In the genomic region with DNA sequence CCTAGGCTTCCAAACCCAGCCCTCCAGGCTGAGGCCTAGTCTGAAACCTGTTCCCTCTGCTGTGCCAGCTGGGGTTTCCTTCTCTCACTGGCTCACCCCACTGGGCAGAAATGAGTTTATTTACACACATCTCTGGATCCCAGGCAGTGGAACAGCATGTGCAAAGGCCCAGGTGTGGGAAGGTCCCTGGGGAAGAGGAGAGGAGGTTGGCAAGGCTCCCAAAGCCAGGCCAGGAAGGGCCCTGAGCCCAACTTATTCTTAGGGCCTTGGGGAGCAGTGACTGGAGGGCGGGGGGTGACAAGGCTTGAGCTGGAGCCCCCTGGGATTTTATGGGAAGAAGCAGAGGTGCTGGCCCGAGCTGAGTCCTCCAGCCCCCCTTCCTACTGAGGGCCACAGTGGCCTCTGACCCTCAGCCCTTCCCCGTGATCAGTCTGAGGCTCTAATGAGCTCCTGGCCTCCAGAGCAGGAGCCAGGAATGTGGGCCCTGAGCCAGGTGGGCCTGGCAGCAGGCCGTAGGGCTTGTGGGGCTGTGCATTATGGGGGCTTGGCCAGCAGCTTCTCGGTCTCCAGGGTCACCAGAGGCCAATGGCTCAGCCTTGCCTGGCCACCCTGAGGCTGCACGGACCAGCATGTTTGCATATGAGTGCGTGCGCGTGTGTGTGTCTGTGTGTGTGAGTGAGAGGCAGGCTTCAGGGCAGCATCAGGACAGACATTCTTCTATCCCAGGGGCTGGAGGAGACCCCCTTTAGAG, we compare ENCODE assay signal across 15 cellular contexts. TPM values are rescaled to one million over a fixed set of nuclear protein-coding genes. Genes with fewer than 3 reads are reported as not detected.
DNase-seq lines count a peak whose midpoint lies in the region; ATAC-seq and TF ChIP-seq lines count a peak whose summit lies in the region.
"Had no signal": no experiment of that assay in that cellular context is flagged by ENCODE, and none has a peak within 500 bp of the region (broad histone marks: within the 10 kb centered on the region; RNA-seq: fewer than 3 reads in every experiment).

No MANE protein-coding gene starts in this region.

- H3K4me1 ChIP-seq in left ventricle myocardium inferior (peaks cover 47% of the 10 kb centered on the region), gastrocnemius medialis (peaks cover 9 to 17% of the 10 kb centered on the region in 2 donors), endodermal cell (ENCODE audit: control insufficient read depth, insufficient read depth, low read length) (no peaks in the 10 kb centered on the region)

- DNase-seq in HFFc6 = peak; percentile 42
- peak; percentile 31 for DNase-seq in astrocyte of the cerebellum (ENCODE audit: low read depth)
- DNase-seq in left ventricle myocardium inferior = peak; percentile 78
- DNase-seq in gastrocnemius medialis = peak in 1 of 2 donors; percentile 39
- no peak for DNase-seq in NCI-H1105 (lab: John Stamatoyannopoulos, UW)
- DNase-seq in endodermal cell = no peak
- DNase-seq: activated CD8-positive, alpha-beta memory T cell treated with anti-CD3 and anti-CD28 coated beads for 24 hours; activated naive CD4-positive, alpha-beta T cell treated with anti-CD3 and anti-CD28 coated beads, Interleukin-2, amount 50 U/mL, for 16 hours; Kasumi-1; stimulated activated CD4-positive, alpha-beta T cell treated with anti-CD3 and anti-CD28 coated beads, Interleukin-4, amount 100 ng/mL, for 4 hours had no signal

- in situ Hi-C loops in astrocyte of the cerebellum (cut with HindIII; ENCODE audit: low sequenced_read_pairs) = no loop called here
- in situ Hi-C loops in gastrocnemius medialis (cut with MboI; ENCODE audit: low sequenced_read_pairs in 4 of 4) = no loop called here

- intact Hi-C loops in left ventricle myocardium inferior (cut with micrococcal nuclease) = no loop called here
- intact Hi-C loops in gastrocnemius medialis (cut with DNase I; ENCODE audit: low total_unique reads) = no loop called here

- H3K36me3 Mint-ChIP-seq in HFFc6 (ENCODE audit: low read depth) (no peaks in the 10 kb centered on the region), endodermal cell (ENCODE audit: low read depth) (no peaks in the 10 kb centered on the region)

- H3K4me1 Mint-ChIP-seq in HFFc6 (ENCODE audit: low read depth) = peaks cover 37% of the 10 kb centered on the region
- peaks cover 9% of the 10 kb centered on the region for H3K4me1 Mint-ChIP-seq in endodermal cell

- TF ChIP-seq CTCF in HFFc6 (IDR thresholded peaks at IDR 0.05) (no peak), astrocyte of the cerebellum (IDR thresholded peaks at IDR 0.05; ENCODE audit: low read depth, low read length, missing control alignments) (no peak), left ventricle myocardium inferior (IDR thresholded peaks at IDR 0.05; ENCODE audit: borderline replicate concordance) (no peak), gastrocnemius medialis (IDR thresholded peaks at IDR 0.05 in 4 of 5, conservative IDR thresholded peaks at IDR 0.05 in 1 of 5) (no peak), endodermal cell (conservative IDR thresholded peaks at IDR 0.05) (no peak)

- H3K9ac ChIP-seq in endodermal cell (ENCODE audit: extremely low read depth, low read length, poor library complexity, severe bottlenecking) = no peak overlapping the region

- no peak overlapping the region for H3K4me3 ChIP-seq in astrocyte of the cerebellum (ENCODE audit: low read depth, low read length)
- H3K4me3 ChIP-seq in left ventricle myocardium inferior = no peak overlapping the region
- no peak overlapping the region for H3K4me3 ChIP-seq in gastrocnemius medialis
- no peak overlapping the region for H3K4me3 ChIP-seq in endodermal cell (ENCODE audit: low read length)
- H3K4me3 ChIP-seq: GM12878 had no signal

- TF ChIP-seq POLR2A in gastrocnemius medialis (IDR thresholded peaks at IDR 0.05) = no peak

- H3K36me3 ChIP-seq in left ventricle myocardium inferior = no peaks in the 10 kb centered on the region
- no peaks in the 10 kb centered on the region for H3K36me3 ChIP-seq in gastrocnemius medialis
- H3K36me3 ChIP-seq in endodermal cell (ENCODE audit: control insufficient read depth, insufficient read depth, low read length) = no peaks in the 10 kb centered on the region

- H3K9me3 Mint-ChIP-seq in HFFc6 (no peaks in the 10 kb centered on the region), endodermal cell (no peaks in the 10 kb centered on the region)

- WGBS in endodermal cell (ENCODE audit: insufficient coverage in 1 of 2, insufficient read length in 1 of 2), 2 experiments = 83 to 91% methylated on average over 1 to 8 of the region's 9 CpGs

- ATAC-seq in gastrocnemius medialis = peak; percentile 24 to 41
- no peak for ATAC-seq in GM21825 (IDR thresholded peaks at IDR 0.05; ENCODE audit: unreplicated experiment)
- ATAC-seq in HG02678 (IDR thresholded peaks at IDR 0.05; ENCODE audit: unreplicated experiment) = no peak
- ATAC-seq: GM12878, HCT116 had no signal

- H3K27me3 Mint-ChIP-seq in HFFc6 (ENCODE audit: insufficient read depth) = peaks cover 5% of the 10 kb centered on the region
- H3K27me3 Mint-ChIP-seq in endodermal cell (ENCODE audit: insufficient read depth) = peaks cover 6% of the 10 kb centered on the region

- H3K27ac Mint-ChIP-seq in HFFc6 (no peak overlapping the region), endodermal cell (no peak overlapping the region)

- no peak overlapping the region for H3K4me3 Mint-ChIP-seq in HFFc6
- no peak overlapping the region for H3K4me3 Mint-ChIP-seq in endodermal cell

- no peaks in the 10 kb centered on the region for H3K9me3 ChIP-seq in left ventricle myocardium inferior (replicated peaks)
- no peaks in the 10 kb centered on the region for H3K9me3 ChIP-seq in gastrocnemius medialis
- no peaks in the 10 kb centered on the region for H3K9me3 ChIP-seq in endodermal cell (ENCODE audit: control insufficient read depth, low read length)

- peaks cover 10% of the 10 kb centered on the region for H3K27me3 ChIP-seq in left ventricle myocardium inferior (ENCODE audit: low read depth)
- H3K27me3 ChIP-seq in gastrocnemius medialis = no peaks in the 10 kb centered on the region
- no peaks in the 10 kb centered on the region for H3K27me3 ChIP-seq in endodermal cell (ENCODE audit: control insufficient read depth, insufficient read depth, low read length, poor library complexity, severe bottlenecking)

- H3K27ac ChIP-seq in left ventricle myocardium inferior (replicated peaks) = peak overlapping the region; percentile 61
- peak overlapping the region in 3 of 4 donors; percentile 7 to 43 (median 28) for H3K27ac ChIP-seq in gastrocnemius medialis
- no peak overlapping the region for H3K27ac ChIP-seq in endodermal cell (ENCODE audit: low read depth, low read length)

RNA-seq across cellular contexts. Expression of a gene that starts 2.9 kb away (rescaled TPM):
- under 1 TPM in 2 of 6 experiments, not detected in 4; 0.05 to 0.09 TPM for total RNA-seq in HFFc6 (2021; fragmentation: NEBNext Ultra II Directional; extraction: Animal tissue kit (Norgen Biotek cat#: 25700))
- total RNA-seq in left ventricle myocardium inferior (3.2 TPM), gastrocnemius medialis (1 to 10 TPM; 1.6 to 3.5 (median 2.1) TPM), endodermal cell (1 to 10 TPM; 2.4 to 2.7 TPM)
- 2.1 TPM for polyA plus RNA-seq in endodermal cell (2013, experiment 1 of 2)
- 1.7 TPM for polyA plus RNA-seq in endodermal cell (2013, experiment 2 of 2)

RNA-seq across cellular contexts. Expression of a gene that starts 28.3 kb away (rescaled TPM):
- under 1 TPM in 1 of 6 experiments, not detected in 5; 0.77 TPM for total RNA-seq in HFFc6 (2021; fragmentation: NEBNext Ultra II Directional; extraction: Animal tissue kit (Norgen Biotek cat#: 25700))
- total RNA-seq in left ventricle myocardium inferior (not detected), gastrocnemius medialis (not detected), endodermal cell (1 to 10 TPM; 1.6 to 1.7 TPM)
- polyA plus RNA-seq in endodermal cell (2013, experiment 1 of 2) = not detected
- polyA plus RNA-seq in endodermal cell (2013, experiment 2 of 2) = not detected
- total RNA-seq: GM12878, mesenteric fat pad had no signal
- polyA plus RNA-seq: GM12878 had no signal

Comparison
In these comparisons a context has a peak if more than half of its experiments do, and no peak if none do; other contexts are left out.
1. DNase-seq: peak in HFFc6 (single experiment), astrocyte of the cerebellum (single experiment) and left ventricle myocardium inferior (single experiment); none in NCI-H1105 (single experiment) and endodermal cell (single experiment).
2. ATAC-seq: peak in gastrocnemius medialis (2 of 2); none in GM21825 (single experiment) and HG02678 (single experiment).